13 cellular contexts compared by ENCODE assay signal in the genomic region with DNA sequence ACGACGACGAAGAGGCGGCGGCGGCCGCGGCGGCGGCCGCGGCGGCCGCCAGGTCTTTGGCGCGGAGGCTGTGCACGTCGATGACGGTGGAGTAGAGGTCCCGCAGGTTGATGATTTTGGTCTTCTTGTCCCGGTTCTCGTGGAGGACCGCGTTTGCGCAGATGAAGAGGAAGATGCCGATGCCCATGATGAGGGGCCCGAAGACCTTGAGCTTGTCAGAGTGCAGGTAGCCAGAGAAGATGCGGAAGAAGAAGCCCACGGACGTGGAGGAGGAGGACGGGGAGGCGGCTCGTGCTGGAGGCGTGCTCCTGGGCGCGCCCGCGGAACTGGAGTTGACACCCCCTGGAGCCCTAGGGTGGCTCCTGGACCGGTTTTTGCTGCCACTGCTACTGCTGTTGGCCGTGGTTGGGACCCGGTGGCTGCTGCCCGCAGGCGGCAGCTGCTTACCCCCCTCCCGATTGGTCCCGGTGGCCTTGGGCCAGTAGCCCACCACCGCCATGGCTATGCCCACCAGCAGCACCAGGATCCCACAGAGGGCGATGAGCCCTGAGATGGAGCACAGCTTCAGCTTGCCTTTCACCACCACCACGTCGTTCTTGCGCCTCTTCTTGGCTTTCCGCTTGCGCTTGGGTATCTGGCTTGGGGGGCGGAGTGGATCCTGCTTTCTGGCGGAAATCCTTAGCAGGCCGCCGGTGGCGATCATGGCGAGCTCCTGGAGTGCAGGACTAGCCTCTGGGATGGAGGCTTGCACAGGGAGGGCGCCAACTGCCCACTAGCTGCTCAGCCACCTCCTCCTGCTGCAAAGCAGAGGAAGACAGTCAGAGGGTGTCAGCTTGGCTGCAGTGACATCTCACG. TPM values are rescaled to one million over a fixed set of nuclear protein-coding genes. Genes with fewer than 3 reads are reported as not detected.
DNase-seq lines count a peak whose midpoint lies in the region; ATAC-seq and TF ChIP-seq lines count a peak whose summit lies in the region.
"Had no signal": no experiment of that assay in that cellular context is flagged by ENCODE, and none has a peak within 500 bp of the region (broad histone marks: within the 10 kb centered on the region; RNA-seq: fewer than 3 reads in every experiment).

No MANE protein-coding gene starts in this region.

- WGBS in HUES64, result 56% methylated on average over 60 of the region's 60 CpGs
- WGBS in iPS DF 6.9 (ENCODE audit: insufficient coverage, insufficient read length), result no CpG with 5 or more reads among the region's 60 CpGs

- H3K4me1 ChIP-seq in HUES64 (ENCODE audit: insufficient read depth, low read length) (peaks cover 17% of the 10 kb centered on the region), iPS DF 6.9 (ENCODE audit: control insufficient read depth, insufficient read depth, low read length) (peaks cover 6% of the 10 kb centered on the region; the same call in 1 of the 2 replicates)

- intact Hi-C loops in posterior vena cava (cut with DNase I), result no loop called here

- no peak for TF ChIP-seq CTCF in GM10248 (IDR thresholded peaks at IDR 0.05; ENCODE audit: control extremely low read depth, extremely low read depth, low read depth, missing control alignments)

- H3K4me3 ChIP-seq in HUES64 (ENCODE audit: low read length) (peak overlapping the region; percentile 62), iPS DF 6.9 (ENCODE audit: low read length) (peak overlapping the region; percentile 42; the same call in 1 of the 2 replicates)
- H3K4me3 ChIP-seq: mucosa of descending colon had no signal

- POLR2A ChIA-PET in GM10248 (lab: Yijun Ruan, JAX), result no interaction called here

- H3K36me3 ChIP-seq in HUES64 (ENCODE audit: insufficient read depth, low read length) (no peaks in the 10 kb centered on the region; the same call in 1 of the 2 replicates), iPS DF 6.9 (ENCODE audit: control insufficient read depth, insufficient read depth, low read length) (no peaks in the 10 kb centered on the region)
- H3K36me3 ChIP-seq: gastrocnemius medialis had no signal

- CTCF ChIA-PET in GM10248 (lab: Yijun Ruan, JAX), result interaction anchor here (0.8 to 7.9 kb wide), 25 partner anchors 10 to 631 kb away, joined by 3 to 95 read pairs (median 3); no protein-coding TSS in a partner anchor

- H3K9me3 ChIP-seq in HUES64 (ENCODE audit: insufficient read depth, low read depth, low read length), result no peaks in the 10 kb centered on the region
- H3K9me3 ChIP-seq in iPS DF 6.9 (ENCODE audit: control insufficient read depth, insufficient read depth, low read length), result no peaks in the 10 kb centered on the region
- H3K9me3 ChIP-seq: gastrocnemius medialis, mucosa of descending colon had no signal

- H3K27me3 ChIP-seq in HUES64 (ENCODE audit: insufficient read depth, low read length), result peaks cover 54% of the 10 kb centered on the region
- peaks cover 2% of the 10 kb centered on the region; the same call in 1 of the 2 replicates for H3K27me3 ChIP-seq in iPS DF 6.9 (ENCODE audit: control insufficient read depth, insufficient read depth, low read length)

- ATAC-seq in GM19397 (IDR thresholded peaks at IDR 0.05; ENCODE audit: unreplicated experiment), result no peak
- no peak for ATAC-seq in HG02884 (IDR thresholded peaks at IDR 0.05; ENCODE audit: unreplicated experiment)
- ATAC-seq in HG03439 (IDR thresholded peaks at IDR 0.05; ENCODE audit: unreplicated experiment), result no peak

- peak; percentile 15 for DNase-seq in GM10248 (ENCODE audit: extremely low spot score)
- DNase-seq in iPS DF 6.9 (ENCODE audit: low read depth, low spot score), result no peak
- peak; percentile 76 for DNase-seq in posterior vena cava (ENCODE audit: low spot score)
- no peak for DNase-seq in COLO829 (ENCODE audit: low spot score)
- DNase-seq: activated gamma-delta T cell, gastrocnemius medialis had no signal

- H3K27ac ChIP-seq in HUES64 (ENCODE audit: low read depth, low read length) (no peak overlapping the region), iPS DF 6.9 (ENCODE audit: low read length) (no peak overlapping the region)
- H3K27ac ChIP-seq: gastrocnemius medialis, HL-60, RWPE1 had no signal

- no peak overlapping the region for H3K9ac ChIP-seq in HUES64 (ENCODE audit: low read depth, low read length)

RNA-seq across cellular contexts. Expression of a gene that starts 3.7 kb away (rescaled TPM):
- polyA plus RNA-seq in HUES64 (2013, experiment 1 of 2), result 5.3 TPM
- polyA plus RNA-seq in HUES64 (2013, experiment 2 of 2), result 6.1 TPM
- 1 to 10 TPM; 2.7 to 3.9 TPM for total RNA-seq in posterior vena cava

Comparison
In these comparisons a context has a peak if more than half of its experiments do, and no peak if none do; other contexts are left out.
1. DNase-seq: peak in GM10248 (single experiment) and posterior vena cava (single experiment); none in iPS DF 6.9 (single experiment) and COLO829 (single experiment).